ENCODE assay signal across 1 cellular context in genomic region chr22:24593810-24594568, GRCh38.
TF ChIP-seq lines count a peak whose summit lies in the region.

No MANE protein-coding gene starts in this region.

TF ChIP-seq in A549, 52 proteins besides CTCF, POLR2A, EP300 and RAD21 (continued from another document):
- TF ChIP-seq JUN (IDR thresholded peaks at IDR 0.05) (no peak), CBX8 (IDR thresholded peaks at IDR 0.05) (no peak), HDAC2 (IDR thresholded peaks at IDR 0.05) (no peak), USF2 (IDR thresholded peaks at IDR 0.05) (no peak), SMC3 (IDR thresholded peaks at IDR 0.05) (no peak), ESRRA (IDR thresholded peaks at IDR 0.05; ENCODE audit: borderline replicate concordance, low read length) (no peak), HEYL (CRISPR knock-in tag; IDR thresholded peaks at IDR 0.05) (no peak), KDM5A (IDR thresholded peaks at IDR 0.05) (no peak), BHLHE40 (IDR thresholded peaks at IDR 0.05; ENCODE audit: low read depth, low read length) (no peak), HOXA7 (CRISPR knock-in tag; IDR thresholded peaks at IDR 0.05) (no peak), RNF2 (IDR thresholded peaks at IDR 0.05; ENCODE audit: borderline replicate concordance, low read depth) (no peak), PHF8 (IDR thresholded peaks at IDR 0.05; ENCODE audit: borderline replicate concordance, low read depth) (no peak), ATOH8 (CRISPR knock-in tag; IDR thresholded peaks at IDR 0.05; ENCODE audit: low read depth) (no peak), HOXB13 (CRISPR knock-in tag; IDR thresholded peaks at IDR 0.05; ENCODE audit: low read depth) (no peak)
